Comparison of ENCODE assay signal across 10 cellular contexts in the genomic region with DNA sequence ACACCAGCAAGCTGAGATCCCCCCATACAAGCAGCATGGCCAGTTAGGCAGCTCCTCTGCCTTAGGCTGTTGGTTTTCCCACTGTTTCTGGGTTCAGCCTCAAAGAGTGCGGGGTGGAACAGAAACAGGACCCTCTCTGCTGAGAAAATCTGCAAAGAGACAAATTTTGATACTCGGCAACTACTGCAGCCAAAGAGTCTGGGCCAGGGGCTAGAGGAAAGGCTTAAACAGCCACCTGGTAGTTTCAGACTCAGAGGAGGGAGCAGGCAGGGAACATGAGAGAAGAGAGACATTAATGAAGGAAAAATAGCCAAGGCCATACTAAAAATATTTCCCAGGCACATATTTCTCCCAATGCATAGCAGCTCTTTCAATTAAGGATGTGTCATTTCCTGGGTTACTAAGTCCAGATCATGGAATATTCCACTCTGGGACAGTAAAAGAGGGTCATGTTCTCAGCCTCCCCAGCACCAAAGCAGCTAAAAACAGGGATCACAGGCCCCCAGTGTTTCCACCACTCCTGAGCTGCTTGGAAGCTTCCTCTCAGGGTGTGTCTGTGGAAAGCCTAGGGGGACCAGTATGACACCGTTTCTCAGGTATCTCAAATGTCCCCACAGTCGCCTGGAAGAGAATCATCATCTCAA. TPM values are rescaled to one million over a fixed set of nuclear protein-coding genes. Genes with fewer than 3 reads are reported as not detected.
DNase-seq lines count a peak whose midpoint lies in the region; ATAC-seq and TF ChIP-seq lines count a peak whose summit lies in the region.
"Had no signal": no experiment of that assay in that cellular context is flagged by ENCODE, and none has a peak within 500 bp of the region (broad histone marks: within the 10 kb centered on the region; RNA-seq: fewer than 3 reads in every experiment).

No MANE protein-coding gene starts in this region.

- intact Hi-C loops in lower lobe of right lung (cut with DNase I): no loop called here
- intact Hi-C loops in CD4-positive, alpha-beta T cell (cut with DNase I, micrococcal nuclease): no loop called here

- TF ChIP-seq POLR2A in upper lobe of left lung (IDR thresholded peaks at IDR 0.05): no peak

- H3K27ac ChIP-seq in lower lobe of right lung (peak overlapping the region; percentile 53), upper lobe of left lung (peak overlapping the region; percentile 62 to 85 (median 78)), WERI-Rb-1 (no peak overlapping the region)
- no peak overlapping the region for H3K27ac ChIP-seq in CD4-positive, alpha-beta T cell (ENCODE audit: low read depth, low read length)

- 70 to 77% methylated on average over 4 of the region's 4 CpGs for WGBS in upper lobe of left lung, 2 donors

- ATAC-seq in lower lobe of right lung (no peak), upper lobe of left lung (ENCODE audit: low FRiP score in 2 of 2) (no peak), HG03039 (IDR thresholded peaks at IDR 0.05; ENCODE audit: unreplicated experiment) (no peak)
- no peak for ATAC-seq in CD4-positive, alpha-beta T cell (ENCODE audit: poor library complexity)

- POLR2A ChIA-PET in CD4-positive, alpha-beta T cell (lab: Charles Lee): no interaction called here

- peaks cover 72% of the 10 kb centered on the region for H3K36me3 ChIP-seq in lower lobe of right lung
- peaks cover 0 to 96% (median 29%) of the 10 kb centered on the region in 4 donors for H3K36me3 ChIP-seq in upper lobe of left lung
- peaks cover 70% of the 10 kb centered on the region for H3K36me3 ChIP-seq in WERI-Rb-1

- CTCF ChIA-PET in CD4-positive, alpha-beta T cell (lab: Charles Lee): no interaction called here

- H3K27me3 Mint-ChIP-seq in chondrocyte (ENCODE audit: low read depth): no peaks in the 10 kb centered on the region
- no peaks in the 10 kb centered on the region for H3K27me3 Mint-ChIP-seq in CD4-positive, alpha-beta T cell

- peak overlapping the region; percentile 54 for H3K4me3 Mint-ChIP-seq in chondrocyte (ENCODE audit: unreplicated experiment)
- no peak overlapping the region for H3K4me3 Mint-ChIP-seq in CD4-positive, alpha-beta T cell
- H3K4me3 Mint-ChIP-seq: activated CD4-positive, alpha-beta T cell treated with anti-CD3 and anti-CD28 coated beads, Interleukin-2, amount 10 ng/mL, durations not matched to agents 7 days and 5 days had no signal

- H3K36me3 Mint-ChIP-seq in chondrocyte (ENCODE audit: low read depth): peaks cover 24% of the 10 kb centered on the region
- no peaks in the 10 kb centered on the region for H3K36me3 Mint-ChIP-seq in CD4-positive, alpha-beta T cell (ENCODE audit: low read depth)

- H3K9me3 ChIP-seq in lower lobe of right lung (no peaks in the 10 kb centered on the region), upper lobe of left lung (no peaks in the 10 kb centered on the region), WERI-Rb-1 (ENCODE audit: severe bottlenecking) (no peaks in the 10 kb centered on the region)
- H3K9me3 ChIP-seq in CD4-positive, alpha-beta T cell (ENCODE audit: control insufficient read depth, low read length): no peaks in the 10 kb centered on the region

- no peaks in the 10 kb centered on the region for H3K9me3 Mint-ChIP-seq in chondrocyte (ENCODE audit: low read depth)
- H3K9me3 Mint-ChIP-seq in CD4-positive, alpha-beta T cell: no peaks in the 10 kb centered on the region
- H3K9me3 Mint-ChIP-seq: activated CD4-positive, alpha-beta T cell treated with anti-CD3 and anti-CD28 coated beads, Interleukin-2, amount 10 ng/mL, durations not matched to agents 7 days and 5 days had no signal

- no peak overlapping the region for H3K4me3 ChIP-seq in lower lobe of right lung
- no peak overlapping the region for H3K4me3 ChIP-seq in upper lobe of left lung
- H3K4me3 ChIP-seq in WERI-Rb-1 (ENCODE audit: low read depth, low read length): no peak overlapping the region

- H3K27me3 ChIP-seq in lower lobe of right lung (ENCODE audit: low read depth) (no peaks in the 10 kb centered on the region), upper lobe of left lung (no peaks in the 10 kb centered on the region), WERI-Rb-1 (ENCODE audit: insufficient read depth, low read depth, severe bottlenecking) (no peaks in the 10 kb centered on the region)
- H3K27me3 ChIP-seq in CD4-positive, alpha-beta T cell (ENCODE audit: control insufficient read depth, insufficient read depth, low read length): no peaks in the 10 kb centered on the region

- no peak for TF ChIP-seq CTCF in chondrocyte (IDR thresholded peaks at IDR 0.05)
- TF ChIP-seq CTCF in lower lobe of right lung (IDR thresholded peaks at IDR 0.05): no peak
- TF ChIP-seq CTCF in upper lobe of left lung (IDR thresholded peaks at IDR 0.05): no peak
- no peak for TF ChIP-seq CTCF in WERI-Rb-1 (IDR thresholded peaks at IDR 0.05; ENCODE audit: low read depth, low read length)
- TF ChIP-seq CTCF in CD4-positive, alpha-beta T cell (IDR thresholded peaks at IDR 0.05): no peak

- H3K4me1 ChIP-seq in lower lobe of right lung (peaks cover 54% of the 10 kb centered on the region), upper lobe of left lung (peaks cover 31 to 59% (median 46%) of the 10 kb centered on the region in 4 donors)

- H3K4me1 Mint-ChIP-seq in chondrocyte (ENCODE audit: low read depth): peaks cover 53% of the 10 kb centered on the region
- no peaks in the 10 kb centered on the region for H3K4me1 Mint-ChIP-seq in CD4-positive, alpha-beta T cell (ENCODE audit: low read depth)
- H3K4me1 Mint-ChIP-seq: activated CD4-positive, alpha-beta T cell treated with anti-CD3 and anti-CD28 coated beads, Interleukin-2, amount 10 ng/mL, durations not matched to agents 7 days and 5 days had no signal

- DNase-seq in M059J (ENCODE audit: low read depth): peak; percentile 78
- no peak for DNase-seq in chondrocyte (ENCODE audit: low spot score)
- DNase-seq in lower lobe of right lung: no peak
- DNase-seq in upper lobe of left lung: no peak
- no peak for DNase-seq in WERI-Rb-1
- no peak for DNase-seq in CD4-positive, alpha-beta T cell
- no peak for DNase-seq in NCI-H2196 (lab: John Stamatoyannopoulos, UW; ENCODE audit: unreplicated experiment)
- DNase-seq: activated CD4-positive, alpha-beta T cell treated with anti-CD3 and anti-CD28 coated beads, Interleukin-2, amount 10 ng/mL, durations not matched to agents 7 days and 5 days; NCI-H774 had no signal

- peak overlapping the region; percentile 99 for H3K27ac Mint-ChIP-seq in chondrocyte (ENCODE audit: unreplicated experiment)
- no peak overlapping the region for H3K27ac Mint-ChIP-seq in CD4-positive, alpha-beta T cell
- H3K27ac Mint-ChIP-seq: activated CD4-positive, alpha-beta T cell treated with anti-CD3 and anti-CD28 coated beads, Interleukin-2, amount 10 ng/mL, durations not matched to agents 7 days and 5 days had no signal

- no peak for TF ChIP-seq EP300 in upper lobe of left lung (IDR thresholded peaks at IDR 0.05)

RNA-seq across cellular contexts. Expression of gene PDLIM1, which starts 29.8 kb away (rescaled TPM):
- 55.3 and 69.1 TPM in 2 replicates for total RNA-seq in M059J (2014; rRNA removed; shearing (Covaris generic))
- total RNA-seq in chondrocyte (94.1 to 113 TPM (median 110 TPM) in 3 replicates), lower lobe of right lung (178 TPM), upper lobe of left lung (100 to 1,000 TPM in 5 of 6 donors, 10 to 100 TPM in 1; 78.6 to 239 (median 178) TPM)
- under 1 TPM; 0.41 to 0.75 TPM for total RNA-seq in CD4-positive, alpha-beta T cell

Comparison
In these comparisons a context has a peak if more than half of its experiments do, and no peak if none do; other contexts are left out.
1. H3K27ac ChIP-seq: peak in lower lobe of right lung (single experiment) and upper lobe of left lung (4 of 4); none in WERI-Rb-1 (single experiment) and CD4-positive, alpha-beta T cell (single experiment).
2. RNA of gene PDLIM1, which starts 29.8 kb away (total RNA-seq): 78.6 to 239 TPM in upper lobe of left lung, 178 TPM in lower lobe of right lung (single experiment), 94.1 to 113 TPM in chondrocyte and 55.3 to 69.1 TPM in M059J; 0.41 to 0.75 TPM in CD4-positive, alpha-beta T cell; every median in the first group is over 10 times any median in the second.